1 cellular context compared by ENCODE assay signal in genomic region chr1:865633-866032, GRCh38. TPM values are rescaled to one million over a fixed set of nuclear protein-coding genes. Genes with fewer than 3 reads are reported as not detected.
"Had no signal": no experiment of that assay in that cellular context is flagged by ENCODE, and none has a peak within 500 bp of the region (broad histone marks: within the 10 kb centered on the region; RNA-seq: fewer than 3 reads in every experiment).

No MANE protein-coding gene starts in this region.

RNA-seq across cellular contexts. Expression of gene SAMD11, which starts 58.1 kb away (rescaled TPM):
- total RNA-seq: activated CD8-positive, alpha-beta memory T cell treated with anti-CD3 and anti-CD28 coated beads for 36 hours had no signal
